ENCODE assay signal across 23 cellular contexts in genomic region chr2:41911033-41911432, GRCh38.
"Had no signal": no experiment of that assay in that cellular context is flagged by ENCODE, and none has a peak within 500 bp of the region (broad histone marks: within the 10 kb centered on the region; RNA-seq: fewer than 3 reads in every experiment).

No MANE protein-coding gene starts in this region.

- H3K27ac Mint-ChIP-seq: activated CD4-positive, alpha-beta memory T cell treated with anti-CD3 and anti-CD28 coated beads, Interleukin-2, amount 10 ng/mL, durations not matched to agents 7 days and 5 days; activated CD4-positive, alpha-beta T cell treated with anti-CD3 and anti-CD28 coated beads, Interleukin-2, amount 10 ng/mL, durations not matched to agents 7 days and 5 days; activated naive CD4-positive, alpha-beta T cell treated with anti-CD3 and anti-CD28 coated beads, Interleukin-2, amount 10 ng/mL, durations not matched to agents 7 days and 5 days; activated naive CD8-positive, alpha-beta T cell treated with anti-CD3 and anti-CD28 coated beads for 36 hours; activated T-helper 2 cell treated with anti-CD3 and anti-CD28 coated beads, Interferon-gamma antibody, Interleukin-2, Interleukin-4, amounts not matched to agents 10 μg/mL and 5 μg/mL and 100 μg/mL, durations not matched to agents 14 hours and 24 hours and 36 hours; T-cell had no signal

- H3K27ac ChIP-seq: SK-N-MC, VCaP had no signal

- H3K9me3 Mint-ChIP-seq: activated CD4-positive, alpha-beta memory T cell treated with anti-CD3 and anti-CD28 coated beads, Interleukin-2, amount 10 ng/mL, durations not matched to agents 7 days and 5 days; activated CD4-positive, alpha-beta T cell treated with anti-CD3 and anti-CD28 coated beads, Interleukin-2, amount 10 ng/mL, durations not matched to agents 7 days and 5 days; activated naive CD4-positive, alpha-beta T cell treated with anti-CD3 and anti-CD28 coated beads, Interleukin-2, amount 10 ng/mL, durations not matched to agents 7 days and 5 days; activated naive CD8-positive, alpha-beta T cell treated with anti-CD3 and anti-CD28 coated beads for 36 hours; activated T-helper 2 cell treated with anti-CD3 and anti-CD28 coated beads, Interferon-gamma antibody, Interleukin-2, Interleukin-4, amounts not matched to agents 10 μg/mL and 5 μg/mL and 100 μg/mL, durations not matched to agents 14 hours and 24 hours and 36 hours; T-cell had no signal

- H3K4me3 ChIP-seq: SK-N-MC had no signal

- DNase-seq: activated CD4-positive, alpha-beta memory T cell treated with anti-CD3 and anti-CD28 coated beads, Interleukin-2, amount 10 ng/mL, durations not matched to agents 7 days and 5 days; activated CD4-positive, alpha-beta T cell treated with anti-CD3 and anti-CD28 coated beads, Interleukin-2, amount 10 ng/mL, durations not matched to agents 7 days and 5 days; activated CD4-positive, CD25-positive, alpha-beta regulatory T cell; activated gamma-delta T cell treated with Interleukin-2 at 50 U/mL for 16 hours; activated naive CD4-positive, alpha-beta T cell treated with anti-CD3 and anti-CD28 coated beads, Interleukin-2, amount 10 ng/mL, durations not matched to agents 7 days and 5 days; activated naive CD8-positive, alpha-beta T cell treated with anti-CD3 and anti-CD28 coated beads for 36 hours; activated T-cell treated with anti-CD3 and anti-CD28 coated beads for 4 hours; activated T-cell treated with anti-CD3 and anti-CD28 coated beads, Interleukin-2, amount 50 U/mL, for 48 hours; cerebellar nuclear complex; Karpas-422; MM.1S; NCI-H1105; NCI-H1436; NCI-H1694 treated with DMSO at 0.1 percent for 48 hours; NCI-H2029 treated with DMSO at 0.1 percent for 48 hours; NCI-H510A treated with DMSO at 0.1 percent for 48 hours; SIG-M5; T-cell; T-helper 2 cell; T1000 had no signal

- H3K4me1 Mint-ChIP-seq: activated CD4-positive, alpha-beta T cell treated with anti-CD3 and anti-CD28 coated beads, Interleukin-2, amount 10 ng/mL, durations not matched to agents 7 days and 5 days; activated naive CD4-positive, alpha-beta T cell treated with anti-CD3 and anti-CD28 coated beads, Interleukin-2, amount 10 ng/mL, durations not matched to agents 7 days and 5 days; activated naive CD8-positive, alpha-beta T cell treated with anti-CD3 and anti-CD28 coated beads for 36 hours had no signal

- ATAC-seq: T-cell had no signal

- H3K4me3 Mint-ChIP-seq: activated CD4-positive, alpha-beta memory T cell treated with anti-CD3 and anti-CD28 coated beads, Interleukin-2, amount 10 ng/mL, durations not matched to agents 7 days and 5 days; activated CD4-positive, alpha-beta T cell treated with anti-CD3 and anti-CD28 coated beads, Interleukin-2, amount 10 ng/mL, durations not matched to agents 7 days and 5 days; activated naive CD4-positive, alpha-beta T cell treated with anti-CD3 and anti-CD28 coated beads, Interleukin-2, amount 10 ng/mL, durations not matched to agents 7 days and 5 days; activated naive CD8-positive, alpha-beta T cell treated with anti-CD3 and anti-CD28 coated beads for 36 hours; T-cell had no signal

- H3K36me3 Mint-ChIP-seq: activated naive CD4-positive, alpha-beta T cell treated with anti-CD3 and anti-CD28 coated beads, Interleukin-2, amount 10 ng/mL, durations not matched to agents 7 days and 5 days; activated naive CD8-positive, alpha-beta T cell treated with anti-CD3 and anti-CD28 coated beads for 36 hours; T-cell had no signal
